Comparison of ENCODE assay signal across 8 cellular contexts in the genomic region with DNA sequence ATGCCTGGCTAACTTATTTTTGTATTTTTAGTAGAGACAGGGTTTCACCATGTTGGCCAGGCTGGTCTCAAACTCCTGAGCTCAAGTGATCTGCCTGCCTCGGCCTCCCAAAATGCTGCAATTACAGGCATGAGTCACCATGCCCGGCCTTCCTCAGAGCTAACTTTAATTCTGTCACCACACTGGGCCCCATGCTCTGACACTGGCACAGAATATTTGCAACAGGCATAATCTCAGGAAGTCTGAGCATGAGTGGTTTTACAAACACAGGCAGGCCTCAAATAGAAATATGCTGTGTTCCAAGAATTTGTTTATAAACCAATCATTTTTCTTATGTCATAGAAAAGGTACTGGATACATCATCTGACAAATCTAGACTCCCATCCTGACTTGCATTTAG. TPM values are rescaled to one million over a fixed set of nuclear protein-coding genes. Genes with fewer than 3 reads are reported as not detected.
DNase-seq lines count a peak whose midpoint lies in the region; ATAC-seq, FAIRE-seq and TF ChIP-seq lines count a peak whose summit lies in the region.

No MANE protein-coding gene starts in this region.

- no TSS peak for BruUV-seq in Panc1 (replicated peaks; lab: Mats Ljungman, UMichigan)

- no peak for ATAC-seq in Panc1
- no peak for ATAC-seq in HG03039 (IDR thresholded peaks at IDR 0.05; ENCODE audit: unreplicated experiment)

- no peak for TF ChIP-seq CTCF in Panc1 (IDR thresholded peaks at IDR 0.05)
- TF ChIP-seq CTCF in smooth muscle cell (IDR thresholded peaks at IDR 0.05; ENCODE audit: borderline replicate concordance, insufficient read depth, poor library complexity, severe bottlenecking): no peak

- H3K4me2 ChIP-seq in smooth muscle cell: peak overlapping the region; percentile 1

- peaks cover 3% of the 10 kb centered on the region; the same call in 1 of the 2 replicates for H3K4me1 ChIP-seq in Panc1 (ENCODE audit: control insufficient read depth, insufficient read depth, low read length)
- H3K4me1 ChIP-seq in smooth muscle cell (ENCODE audit: low read depth): peaks cover 8% of the 10 kb centered on the region

- H3K27ac ChIP-seq in Panc1 (ENCODE audit: low read length): peak overlapping the region; percentile 82; the same call in 1 of the 2 replicates
- H3K27ac ChIP-seq in smooth muscle cell (ENCODE audit: low read depth): peak overlapping the region; percentile 91

- in situ Hi-C loops in Panc1 (cut with HindIII; ENCODE audit: low pct_unique_long_range_greater_than_20kb, low sequenced_read_pairs): no loop called here

- no peaks in the 10 kb centered on the region for H4K20me1 ChIP-seq in smooth muscle cell (ENCODE audit: low read depth)

- H3K27me3 ChIP-seq in Panc1 (ENCODE audit: control insufficient read depth, insufficient read depth, low read length): no peaks in the 10 kb centered on the region
- no peaks in the 10 kb centered on the region for H3K27me3 ChIP-seq in smooth muscle cell (ENCODE audit: low read depth)

- peak; percentile 94 for FAIRE-seq in GM12892 (lab: Jason Lieb, UNC)

- DNase-seq in GM12892 (ENCODE audit: insufficient read length) (no peak), Panc1 (ENCODE audit: low read depth, low spot score) (no peak), amniotic epithelial cell (ENCODE audit: low read depth) (peak; percentile 65), smooth muscle cell (lab: John Stamatoyannopoulos, UW; ENCODE audit: unreplicated experiment) (no peak), NCI-H526 (lab: John Stamatoyannopoulos, UW) (no peak), COLO829 (ENCODE audit: low spot score) (no peak), occipital lobe (lab: John Stamatoyannopoulos, UW) (no peak)

- intact Hi-C loops in Panc1 (cut with micrococcal nuclease; ENCODE audit: unreplicated experiment): loop anchor here (10.0 kb wide), 1 partner anchor 102 kb away; the partner anchor contains the start of gene TMSB4X

- H3K9me3 ChIP-seq in Panc1 (ENCODE audit: control insufficient read depth, insufficient read depth, low read depth, low read length): no peaks in the 10 kb centered on the region
- H3K9me3 ChIP-seq in smooth muscle cell (replicated peaks; ENCODE audit: low read depth): no peaks in the 10 kb centered on the region

- WGBS in smooth muscle cell (ENCODE audit: low lambda C conversion rate): 6% methylated on average over 2 of the region's 2 CpGs

- H3K36me3 ChIP-seq in Panc1 (ENCODE audit: control insufficient read depth, insufficient read depth, low read length) (no peaks in the 10 kb centered on the region), smooth muscle cell (ENCODE audit: low read depth) (no peaks in the 10 kb centered on the region)

- H3K9ac ChIP-seq in smooth muscle cell (ENCODE audit: low read depth): no peak overlapping the region

- POLR2A ChIA-PET in Panc1 (lab: Charles Lee): no interaction called here

- H3F3A ChIP-seq in smooth muscle cell (ENCODE audit: low read depth): peaks cover 21% of the 10 kb centered on the region

- H2AFZ ChIP-seq in smooth muscle cell (ENCODE audit: low read depth): no peak overlapping the region

- no peak for TF ChIP-seq POLR2A in GM12892 (IDR thresholded peaks at IDR 0.05; ENCODE audit: low read depth, low read length)

- H3K79me2 ChIP-seq in smooth muscle cell (ENCODE audit: low read depth): no peaks in the 10 kb centered on the region

- CTCF ChIA-PET in Panc1 (lab: Charles Lee): no interaction called here

- H3K4me3 ChIP-seq in Panc1 (ENCODE audit: low read depth in 2 of 2, low read length in 2 of 2): no peak overlapping the region
- no peak overlapping the region for H3K4me3 ChIP-seq in smooth muscle cell

RNA-seq across cellular contexts. Expression of gene FAM9C, which starts 32.7 kb away (rescaled TPM):
- 0.17 TPM for polyA plus RNA-seq in GM12892 (2012; ENCODE audit: missing spikeins)
- not detected for total RNA-seq in Panc1 (2021; ENCODE audit: unreplicated experiment)
- polyA plus RNA-seq in Panc1 (2012; ENCODE audit: insufficient read length): not detected
- total RNA-seq in smooth muscle cell: not detected in 2 replicates
- polyA plus RNA-seq in smooth muscle cell: not detected in 2 replicates
- 0.31 TPM for total RNA-seq in occipital lobe
